In the genomic region with DNA sequence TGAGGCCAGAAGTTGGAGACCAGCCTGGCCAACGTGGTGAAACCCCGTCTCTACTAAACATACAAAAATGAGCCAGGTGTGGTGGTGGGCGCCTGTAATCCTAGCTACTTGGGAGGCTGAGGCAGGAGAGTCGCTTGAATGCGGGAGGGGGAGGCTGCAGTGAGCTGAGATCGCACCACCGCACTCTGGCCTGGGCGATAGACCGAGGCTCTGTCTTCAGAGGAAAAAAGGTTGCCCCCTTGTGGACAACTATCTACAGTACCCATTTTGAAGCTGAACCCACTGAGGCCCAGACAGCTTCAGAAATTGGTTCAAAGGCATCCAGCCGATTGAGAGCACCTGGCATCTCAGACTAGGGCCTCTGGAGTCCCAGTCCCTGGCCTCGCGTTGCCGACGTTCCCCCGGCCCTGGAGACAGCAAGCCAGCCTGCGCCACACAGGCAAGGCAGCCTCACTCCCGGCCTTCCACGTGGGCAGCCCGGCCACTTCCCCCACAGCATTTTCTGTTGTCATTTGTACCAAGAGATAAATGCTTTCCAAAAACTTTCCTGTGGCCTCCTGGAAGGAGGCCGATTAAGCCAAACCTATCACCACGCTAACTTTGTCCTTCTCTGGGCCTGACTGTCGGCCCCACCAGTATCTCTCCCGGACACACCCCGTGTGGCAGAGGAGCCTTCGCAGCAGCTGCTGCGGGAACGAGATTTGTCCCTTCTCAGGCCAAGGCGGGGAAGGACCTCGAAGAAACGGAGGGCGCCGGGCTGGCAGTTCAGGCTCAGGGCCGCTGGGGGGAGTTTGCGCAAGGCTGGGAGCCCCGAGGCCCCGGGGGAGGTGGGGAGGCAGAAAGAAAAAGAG, we compare ENCODE assay signal across 1 cellular context.
A peak's percentile ranks its signal among the peaks of the same experiment; 100 is the strongest.
TF ChIP-seq lines count a peak whose summit lies in the region.

No MANE protein-coding gene starts in this region.

TF ChIP-seq in WTC11, 78 proteins besides CTCF, POLR2A, EP300 and RAD21 (continued from another document):
- TF ChIP-seq, protein P1, sequence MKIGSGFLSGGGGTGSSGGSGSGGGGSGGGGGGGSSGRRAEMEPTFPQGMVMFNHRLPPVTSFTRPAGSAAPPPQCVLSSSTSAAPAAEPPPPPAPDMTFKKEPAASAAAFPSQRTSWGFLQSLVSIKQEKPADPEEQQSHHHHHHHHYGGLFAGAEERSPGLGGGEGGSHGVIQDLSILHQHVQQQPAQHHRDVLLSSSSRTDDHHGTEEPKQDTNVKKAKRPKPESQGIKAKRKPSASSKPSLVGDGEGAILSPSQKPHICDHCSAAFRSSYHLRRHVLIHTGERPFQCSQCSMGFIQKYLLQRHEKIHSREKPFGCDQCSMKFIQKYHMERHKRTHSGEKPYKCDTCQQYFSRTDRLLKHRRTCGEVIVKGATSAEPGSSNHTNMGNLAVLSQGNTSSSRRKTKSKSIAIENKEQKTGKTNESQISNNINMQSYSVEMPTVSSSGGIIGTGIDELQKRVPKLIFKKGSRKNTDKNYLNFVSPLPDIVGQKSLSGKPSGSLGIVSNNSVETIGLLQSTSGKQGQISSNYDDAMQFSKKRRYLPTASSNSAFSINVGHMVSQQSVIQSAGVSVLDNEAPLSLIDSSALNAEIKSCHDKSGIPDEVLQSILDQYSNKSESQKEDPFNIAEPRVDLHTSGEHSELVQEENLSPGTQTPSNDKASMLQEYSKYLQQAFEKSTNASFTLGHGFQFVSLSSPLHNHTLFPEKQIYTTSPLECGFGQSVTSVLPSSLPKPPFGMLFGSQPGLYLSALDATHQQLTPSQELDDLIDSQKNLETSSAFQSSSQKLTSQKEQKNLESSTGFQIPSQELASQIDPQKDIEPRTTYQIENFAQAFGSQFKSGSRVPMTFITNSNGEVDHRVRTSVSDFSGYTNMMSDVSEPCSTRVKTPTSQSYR (CRISPR knock-in tag; IDR thresholded peaks at IDR 0.05), result no peak
- no peak for TF ChIP-seq ZBTB43 (CRISPR knock-in tag; IDR thresholded peaks at IDR 0.05)
- no peak for TF ChIP-seq CBFB (CRISPR knock-in tag; IDR thresholded peaks at IDR 0.05; ENCODE audit: low read depth)
- TF ChIP-seq MXD4 (CRISPR knock-in tag; IDR thresholded peaks at IDR 0.05; ENCODE audit: borderline replicate concordance), result no peak
- TF ChIP-seq NR3C1 (CRISPR knock-in tag; conservative IDR thresholded peaks at IDR 0.05; ENCODE audit: low read depth), result no peak
- TF ChIP-seq ZNF396 (CRISPR knock-in tag; IDR thresholded peaks at IDR 0.05; ENCODE audit: borderline replicate concordance), result no peak
- TF ChIP-seq, protein P2, sequence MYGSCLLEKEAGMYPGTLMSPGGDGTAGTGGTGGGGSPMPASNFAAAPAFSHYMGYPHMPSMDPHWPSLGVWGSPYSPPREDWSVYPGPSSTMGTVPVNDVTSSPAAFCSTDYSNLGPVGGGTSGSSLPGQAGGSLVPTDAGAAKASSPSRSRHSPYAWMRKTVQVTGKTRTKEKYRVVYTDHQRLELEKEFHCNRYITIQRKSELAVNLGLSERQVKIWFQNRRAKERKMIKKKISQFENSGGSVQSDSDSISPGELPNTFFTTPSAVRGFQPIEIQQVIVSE (CRISPR knock-in tag; IDR thresholded peaks at IDR 0.05; ENCODE audit: borderline replicate concordance), result no peak
- no peak for TF ChIP-seq ATF6 (CRISPR knock-in tag; IDR thresholded peaks at IDR 0.05)
- TF ChIP-seq IRF2 (CRISPR knock-in tag; IDR thresholded peaks at IDR 0.05; ENCODE audit: borderline replicate concordance, low read depth), result no peak
- peak; percentile 23; the same call in 1 of the 2 replicates for TF ChIP-seq SP1 (CRISPR knock-in tag; conservative IDR thresholded peaks at IDR 0.05)
- TF ChIP-seq, protein P3, sequence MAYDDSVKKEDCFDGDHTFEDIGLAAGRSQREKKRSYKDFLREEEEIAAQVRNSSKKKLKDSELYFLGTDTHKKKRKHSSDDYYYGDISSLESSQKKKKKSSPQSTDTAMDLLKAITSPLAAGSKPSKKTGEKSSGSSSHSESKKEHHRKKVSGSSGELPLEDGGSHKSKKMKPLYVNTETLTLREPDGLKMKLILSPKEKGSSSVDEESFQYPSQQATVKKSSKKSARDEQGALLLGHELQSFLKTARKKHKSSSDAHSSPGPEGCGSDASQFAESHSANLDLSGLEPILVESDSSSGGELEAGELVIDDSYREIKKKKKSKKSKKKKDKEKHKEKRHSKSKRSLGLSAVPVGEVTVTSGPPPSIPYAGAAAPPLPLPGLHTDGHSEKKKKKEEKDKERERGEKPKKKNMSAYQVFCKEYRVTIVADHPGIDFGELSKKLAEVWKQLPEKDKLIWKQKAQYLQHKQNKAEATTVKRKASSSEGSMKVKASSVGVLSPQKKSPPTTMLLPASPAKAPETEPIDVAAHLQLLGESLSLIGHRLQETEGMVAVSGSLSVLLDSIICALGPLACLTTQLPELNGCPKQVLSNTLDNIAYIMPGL (CRISPR knock-in tag; IDR thresholded peaks at IDR 0.05), result no peak
- TF ChIP-seq E2F1 (CRISPR knock-in tag; IDR thresholded peaks at IDR 0.05), result no peak
- no peak for TF ChIP-seq EMX1 (CRISPR knock-in tag; IDR thresholded peaks at IDR 0.05)
- TF ChIP-seq CREM (CRISPR knock-in tag; IDR thresholded peaks at IDR 0.05), result no peak
- no peak for TF ChIP-seq HMGA2 (CRISPR knock-in tag; IDR thresholded peaks at IDR 0.05)
- peak; percentile 77 for TF ChIP-seq GTF2I (CRISPR knock-in tag; conservative IDR thresholded peaks at IDR 0.05)
- TF ChIP-seq ZNF232 (CRISPR knock-in tag; IDR thresholded peaks at IDR 0.05), result no peak
